Comparison of ENCODE assay signal across 2 cellular contexts in the genomic region with DNA sequence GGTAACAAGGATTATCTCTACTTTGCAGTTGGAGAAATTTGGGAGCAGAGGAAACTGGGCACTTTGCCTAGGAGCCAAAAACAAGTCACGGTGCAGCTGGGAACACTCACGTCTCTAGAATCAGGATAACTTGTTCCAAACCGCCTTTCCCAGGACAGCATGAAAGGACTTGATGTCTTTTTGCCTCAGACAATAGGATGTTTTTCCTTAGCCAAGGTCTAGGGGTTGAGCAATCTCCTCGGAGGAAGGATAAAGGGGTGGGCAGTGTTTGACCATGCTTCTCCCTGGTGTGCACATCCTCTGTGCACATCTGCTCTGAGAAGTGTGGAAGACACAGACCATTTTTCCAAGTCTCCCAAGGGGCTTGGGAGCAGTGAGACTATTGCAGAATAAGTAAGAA.
TF ChIP-seq lines count a peak whose summit lies in the region.

No MANE protein-coding gene starts in this region.

TF ChIP-seq in GM23338, 12 proteins besides CTCF, POLR2A, EP300 and RAD21 (continued from another document):
- TF ChIP-seq, protein P1, sequence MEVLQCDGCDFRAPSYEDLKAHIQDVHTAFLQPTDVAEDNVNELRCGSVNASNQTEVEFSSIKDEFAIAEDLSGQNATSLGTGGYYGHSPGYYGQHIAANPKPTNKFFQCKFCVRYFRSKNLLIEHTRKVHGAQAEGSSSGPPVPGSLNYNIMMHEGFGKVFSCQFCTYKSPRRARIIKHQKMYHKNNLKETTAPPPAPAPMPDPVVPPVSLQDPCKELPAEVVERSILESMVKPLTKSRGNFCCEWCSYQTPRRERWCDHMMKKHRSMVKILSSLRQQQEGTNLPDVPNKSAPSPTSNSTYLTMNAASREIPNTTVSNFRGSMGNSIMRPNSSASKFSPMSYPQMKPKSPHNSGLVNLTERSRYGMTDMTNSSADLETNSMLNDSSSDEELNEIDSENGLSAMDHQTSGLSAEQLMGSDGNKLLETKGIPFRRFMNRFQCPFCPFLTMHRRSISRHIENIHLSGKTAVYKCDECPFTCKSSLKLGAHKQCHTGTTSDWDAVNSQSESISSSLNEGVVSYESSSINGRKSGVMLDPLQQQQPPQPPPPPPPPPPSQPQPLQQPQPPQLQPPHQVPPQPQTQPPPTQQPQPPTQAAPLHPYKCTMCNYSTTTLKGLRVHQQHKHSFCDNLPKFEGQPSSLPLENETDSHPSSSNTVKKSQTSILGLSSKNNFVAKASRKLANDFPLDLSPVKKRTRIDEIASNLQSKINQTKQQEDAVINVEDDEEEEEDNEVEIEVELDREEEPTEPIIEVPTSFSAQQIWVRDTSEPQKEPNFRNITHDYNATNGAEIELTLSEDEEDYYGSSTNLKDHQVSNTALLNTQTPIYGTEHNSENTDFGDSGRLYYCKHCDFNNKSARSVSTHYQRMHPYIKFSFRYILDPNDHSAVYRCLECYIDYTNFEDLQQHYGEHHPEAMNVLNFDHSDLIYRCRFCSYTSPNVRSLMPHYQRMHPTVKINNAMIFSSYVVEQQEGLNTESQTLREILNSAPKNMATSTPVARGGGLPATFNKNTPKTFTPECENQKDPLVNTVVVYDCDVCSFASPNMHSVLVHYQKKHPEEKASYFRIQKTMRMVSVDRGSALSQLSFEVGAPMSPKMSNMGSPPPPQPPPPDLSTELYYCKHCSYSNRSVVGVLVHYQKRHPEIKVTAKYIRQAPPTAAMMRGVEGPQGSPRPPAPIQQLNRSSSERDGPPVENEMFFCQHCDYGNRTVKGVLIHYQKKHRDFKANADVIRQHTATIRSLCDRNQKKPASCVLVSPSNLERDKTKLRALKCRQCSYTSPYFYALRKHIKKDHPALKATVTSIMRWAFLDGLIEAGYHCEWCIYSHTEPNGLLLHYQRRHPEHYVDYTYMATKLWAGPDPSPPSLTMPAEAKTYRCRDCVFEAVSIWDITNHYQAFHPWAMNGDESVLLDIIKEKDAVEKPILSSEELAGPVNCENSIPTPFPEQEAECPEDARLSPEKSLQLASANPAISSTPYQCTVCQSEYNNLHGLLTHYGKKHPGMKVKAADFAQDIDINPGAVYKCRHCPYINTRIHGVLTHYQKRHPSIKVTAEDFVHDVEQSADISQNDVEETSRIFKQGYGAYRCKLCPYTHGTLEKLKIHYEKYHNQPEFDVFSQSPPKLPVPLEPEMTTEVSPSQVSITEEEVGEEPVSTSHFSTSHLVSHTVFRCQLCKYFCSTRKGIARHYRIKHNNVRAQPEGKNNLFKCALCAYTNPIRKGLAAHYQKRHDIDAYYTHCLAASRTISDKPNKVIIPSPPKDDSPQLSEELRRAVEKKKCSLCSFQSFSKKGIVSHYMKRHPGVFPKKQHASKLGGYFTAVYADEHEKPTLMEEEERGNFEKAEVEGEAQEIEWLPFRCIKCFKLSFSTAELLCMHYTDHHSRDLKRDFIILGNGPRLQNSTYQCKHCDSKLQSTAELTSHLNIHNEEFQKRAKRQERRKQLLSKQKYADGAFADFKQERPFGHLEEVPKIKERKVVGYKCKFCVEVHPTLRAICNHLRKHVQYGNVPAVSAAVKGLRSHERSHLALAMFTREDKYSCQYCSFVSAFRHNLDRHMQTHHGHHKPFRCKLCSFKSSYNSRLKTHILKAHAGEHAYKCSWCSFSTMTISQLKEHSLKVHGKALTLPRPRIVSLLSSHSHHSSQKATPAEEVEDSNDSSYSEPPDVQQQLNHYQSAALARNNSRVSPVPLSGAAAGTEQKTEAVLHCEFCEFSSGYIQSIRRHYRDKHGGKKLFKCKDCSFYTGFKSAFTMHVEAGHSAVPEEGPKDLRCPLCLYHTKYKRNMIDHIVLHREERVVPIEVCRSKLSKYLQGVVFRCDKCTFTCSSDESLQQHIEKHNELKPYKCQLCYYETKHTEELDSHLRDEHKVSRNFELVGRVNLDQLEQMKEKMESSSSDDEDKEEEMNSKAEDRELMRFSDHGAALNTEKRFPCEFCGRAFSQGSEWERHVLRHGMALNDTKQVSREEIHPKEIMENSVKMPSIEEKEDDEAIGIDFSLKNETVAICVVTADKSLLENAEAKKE (CRISPR knock-in tag; IDR thresholded peaks at IDR 0.05): no peak
- TF ChIP-seq, protein P2, sequence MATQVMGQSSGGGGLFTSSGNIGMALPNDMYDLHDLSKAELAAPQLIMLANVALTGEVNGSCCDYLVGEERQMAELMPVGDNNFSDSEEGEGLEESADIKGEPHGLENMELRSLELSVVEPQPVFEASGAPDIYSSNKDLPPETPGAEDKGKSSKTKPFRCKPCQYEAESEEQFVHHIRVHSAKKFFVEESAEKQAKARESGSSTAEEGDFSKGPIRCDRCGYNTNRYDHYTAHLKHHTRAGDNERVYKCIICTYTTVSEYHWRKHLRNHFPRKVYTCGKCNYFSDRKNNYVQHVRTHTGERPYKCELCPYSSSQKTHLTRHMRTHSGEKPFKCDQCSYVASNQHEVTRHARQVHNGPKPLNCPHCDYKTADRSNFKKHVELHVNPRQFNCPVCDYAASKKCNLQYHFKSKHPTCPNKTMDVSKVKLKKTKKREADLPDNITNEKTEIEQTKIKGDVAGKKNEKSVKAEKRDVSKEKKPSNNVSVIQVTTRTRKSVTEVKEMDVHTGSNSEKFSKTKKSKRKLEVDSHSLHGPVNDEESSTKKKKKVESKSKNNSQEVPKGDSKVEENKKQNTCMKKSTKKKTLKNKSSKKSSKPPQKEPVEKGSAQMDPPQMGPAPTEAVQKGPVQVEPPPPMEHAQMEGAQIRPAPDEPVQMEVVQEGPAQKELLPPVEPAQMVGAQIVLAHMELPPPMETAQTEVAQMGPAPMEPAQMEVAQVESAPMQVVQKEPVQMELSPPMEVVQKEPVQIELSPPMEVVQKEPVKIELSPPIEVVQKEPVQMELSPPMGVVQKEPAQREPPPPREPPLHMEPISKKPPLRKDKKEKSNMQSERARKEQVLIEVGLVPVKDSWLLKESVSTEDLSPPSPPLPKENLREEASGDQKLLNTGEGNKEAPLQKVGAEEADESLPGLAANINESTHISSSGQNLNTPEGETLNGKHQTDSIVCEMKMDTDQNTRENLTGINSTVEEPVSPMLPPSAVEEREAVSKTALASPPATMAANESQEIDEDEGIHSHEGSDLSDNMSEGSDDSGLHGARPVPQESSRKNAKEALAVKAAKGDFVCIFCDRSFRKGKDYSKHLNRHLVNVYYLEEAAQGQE (IDR thresholded peaks at IDR 0.05; ENCODE audit: unreplicated experiment): no peak
- no peak for TF ChIP-seq STAT1 (IDR thresholded peaks at IDR 0.05; ENCODE audit: unreplicated experiment)

TF ChIP-seq in SK-N-SH, 30 proteins besides CTCF, POLR2A, EP300 and RAD21 (continued from another document):
- TF ChIP-seq, protein P2 (IDR thresholded peaks at IDR 0.05; ENCODE audit: low read depth, low read length): no peak
- TF ChIP-seq, protein P3, sequence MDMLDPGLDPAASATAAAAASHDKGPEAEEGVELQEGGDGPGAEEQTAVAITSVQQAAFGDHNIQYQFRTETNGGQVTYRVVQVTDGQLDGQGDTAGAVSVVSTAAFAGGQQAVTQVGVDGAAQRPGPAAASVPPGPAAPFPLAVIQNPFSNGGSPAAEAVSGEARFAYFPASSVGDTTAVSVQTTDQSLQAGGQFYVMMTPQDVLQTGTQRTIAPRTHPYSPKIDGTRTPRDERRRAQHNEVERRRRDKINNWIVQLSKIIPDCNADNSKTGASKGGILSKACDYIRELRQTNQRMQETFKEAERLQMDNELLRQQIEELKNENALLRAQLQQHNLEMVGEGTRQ (IDR thresholded peaks at IDR 0.05; ENCODE audit: borderline replicate concordance, low read depth, low read length): no peak
